Comparison of ENCODE assay signal across 26 cellular contexts in the genomic region with DNA sequence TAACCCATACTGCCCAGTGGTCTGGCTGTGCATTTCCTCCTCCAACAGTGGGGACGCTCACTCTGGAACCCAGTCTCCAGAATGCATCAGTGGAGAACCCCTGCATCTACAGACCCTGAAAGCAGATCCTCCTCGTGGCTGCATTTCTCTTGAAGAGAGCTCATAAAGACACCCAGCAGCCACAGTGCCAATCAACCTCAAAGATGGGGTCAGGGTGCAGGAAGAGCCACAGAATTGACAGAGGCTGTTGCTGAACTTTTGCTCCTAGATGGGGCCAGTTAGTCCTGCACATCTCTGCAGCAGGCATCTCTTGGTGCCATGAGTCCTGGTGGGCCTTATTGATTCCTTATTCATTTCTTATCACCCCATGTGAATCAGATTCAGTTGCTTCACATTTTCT. TPM values are rescaled to one million over a fixed set of nuclear protein-coding genes. Genes with fewer than 3 reads are reported as not detected.
DNase-seq lines count a peak whose midpoint lies in the region; ATAC-seq and TF ChIP-seq lines count a peak whose summit lies in the region.
"Had no signal": no experiment of that assay in that cellular context is flagged by ENCODE, and none has a peak within 500 bp of the region (broad histone marks: within the 10 kb centered on the region; RNA-seq: fewer than 3 reads in every experiment).

No MANE protein-coding gene starts in this region.

- DNase-seq in IMR-90 (no peak), immature natural killer cell (peak in 1 of 3 donors; percentile 38), NCI-H128 (lab: John Stamatoyannopoulos, UW; ENCODE audit: unreplicated experiment) (no peak), NCI-H1417 (lab: John Stamatoyannopoulos, UW) (no peak)
- DNase-seq in stimulated activated naive CD8-positive, alpha-beta T cell treated with anti-CD3 and anti-CD28 coated beads, Interleukin-15, Interleukin-2, amounts not matched to agents 100 U/mL and 50 U/mL, for 24 hours: no peak
- DNase-seq: 8988T; ACHN; BE2C; C1 segment of cervical spinal cord; CD4-positive, alpha-beta memory T cell; CD4-positive, CD25-positive, alpha-beta regulatory T cell; CD8-positive, alpha-beta memory T cell; COR-L47; DMS 273 treated with DMSO at 0.1 percent for 48 hours; DMS153; DMS53; DMS79; DND-41; EL; GDM1 had no signal

- H2AK9ac ChIP-seq in IMR-90 (replicated peaks; ENCODE audit: low read depth, low read length, poor library complexity): no peak overlapping the region

- H4K5ac ChIP-seq in IMR-90 (ENCODE audit: low read depth, low read length): no peak overlapping the region

- no peak overlapping the region for H3K9ac ChIP-seq in IMR-90 (ENCODE audit: low read depth, low read length)
- H3K9ac ChIP-seq: BLaER1 had no signal

- peak overlapping the region; percentile 76 for H3K4ac ChIP-seq in IMR-90 (ENCODE audit: low read depth, low read length)

- H2BK15ac ChIP-seq in IMR-90 (ENCODE audit: low read depth, low read length): no peak overlapping the region; the same call in 2 of the 3 replicates

- H3K4me1 ChIP-seq in IMR-90 (ENCODE audit: control insufficient read depth, insufficient read depth, low read length): peaks cover 14% of the 10 kb centered on the region
- H3K4me1 ChIP-seq: BE2C had no signal

- H3K18ac ChIP-seq in IMR-90 (ENCODE audit: low read depth, low read length): no peak overlapping the region

- no TSS peak for BruUV-seq in IMR-90 (replicated peaks; lab: Mats Ljungman, UMichigan)

- no peaks in the 10 kb centered on the region for H3K9me3 Mint-ChIP-seq in immature natural killer cell
- H3K9me3 Mint-ChIP-seq: CD14-positive monocyte; CD4-positive, alpha-beta memory T cell; CD4-positive, CD25-positive, alpha-beta regulatory T cell; CD8-positive, alpha-beta memory T cell had no signal

- no peak overlapping the region for H3K23ac ChIP-seq in IMR-90 (ENCODE audit: low read depth, low read length)

- H4K91ac ChIP-seq in IMR-90 (ENCODE audit: insufficient read depth, low read depth, low read length): peak overlapping the region; percentile 76

- no peak overlapping the region for H2AFZ ChIP-seq in IMR-90 (replicated peaks; ENCODE audit: low read length, poor library complexity)

- no peaks in the 10 kb centered on the region for H3K27me3 ChIP-seq in IMR-90 (ENCODE audit: control insufficient read depth, insufficient read depth, low read length)
- H3K27me3 ChIP-seq: BE2C, BLaER1 had no signal

- H3K4me1 Mint-ChIP-seq in immature natural killer cell: peaks cover 96 to 98% of the 10 kb centered on the region in 2 donors
- H3K4me1 Mint-ChIP-seq: CD4-positive, CD25-positive, alpha-beta regulatory T cell had no signal

- no peak overlapping the region for H3K27ac ChIP-seq in IMR-90 (ENCODE audit: insufficient read depth, low read length)
- peak overlapping the region; percentile 96 for H3K27ac ChIP-seq in VCaP
- H3K27ac ChIP-seq: BLaER1 had no signal

- peaks cover 28 to 49% (median 33%) of the 10 kb centered on the region in 3 donors for H3K36me3 Mint-ChIP-seq in immature natural killer cell
- H3K36me3 Mint-ChIP-seq: CD4-positive, alpha-beta memory T cell; CD4-positive, CD25-positive, alpha-beta regulatory T cell had no signal

- in situ Hi-C loops in IMR-90 (cut with MboI; ENCODE audit: low sequenced_read_pairs): no loop called here

- peaks cover 17% of the 10 kb centered on the region for H3K9me1 ChIP-seq in IMR-90 (ENCODE audit: insufficient read depth, low read length)

- CTCF ChIA-PET in IMR-90 (lab: Yijun Ruan, JAX): no interaction called here

- H3K9me3 ChIP-seq in IMR-90 (ENCODE audit: control insufficient read depth, insufficient read depth, low read length): no peaks in the 10 kb centered on the region
- H3K9me3 ChIP-seq: BE2C had no signal

- H3K56ac ChIP-seq in IMR-90 (ENCODE audit: extremely low read depth, insufficient read depth, low read length): no peak overlapping the region

- H3K4me3 Mint-ChIP-seq in immature natural killer cell: peak overlapping the region in 4 of 5 donors; percentile 1 to 69 (median 23)
- H3K4me3 Mint-ChIP-seq: CD14-positive monocyte; CD4-positive, alpha-beta memory T cell; CD4-positive, CD25-positive, alpha-beta regulatory T cell; CD8-positive, alpha-beta memory T cell had no signal

- POLR2A ChIA-PET in IMR-90 (lab: Charles Lee; ENCODE audit: unreplicated experiment): no interaction called here

- intact Hi-C loops in IMR-90 (cut with micrococcal nuclease): no loop called here

- no peaks in the 10 kb centered on the region for H4K20me1 ChIP-seq in IMR-90 (ENCODE audit: insufficient read depth, low read length)
- H4K20me1 ChIP-seq: BLaER1 had no signal

- no CpG with 5 or more reads among the region's 2 CpGs for WGBS in IMR-90 (ENCODE audit: extremely low coverage in 2 of 2, insufficient read length in 1 of 2), 2 experiments

- H2BK5ac ChIP-seq in IMR-90 (ENCODE audit: low read depth, low read length, poor library complexity, severe bottlenecking): no peak overlapping the region

- H2BK120ac ChIP-seq in IMR-90 (ENCODE audit: low read depth, low read length): peak overlapping the region; percentile 75; the same call in 1 of the 2 replicates

- peak overlapping the region in 5 of 6 donors; percentile 1 to 87 (median 43) for H3K27ac Mint-ChIP-seq in immature natural killer cell
- H3K27ac Mint-ChIP-seq: CD14-positive monocyte; CD4-positive, CD25-positive, alpha-beta regulatory T cell had no signal

- H3K27me3 Mint-ChIP-seq in immature natural killer cell (ENCODE audit: low read depth in 3 of 3): no peaks in the 10 kb centered on the region
- H3K27me3 Mint-ChIP-seq: CD4-positive, alpha-beta memory T cell had no signal

- no peaks in the 10 kb centered on the region for H3K36me3 ChIP-seq in IMR-90 (ENCODE audit: control insufficient read depth, insufficient read depth, low read length)
- H3K36me3 ChIP-seq: BE2C, BLaER1 had no signal

- TF ChIP-seq RAD21 in IMR-90 (IDR thresholded peaks at IDR 0.05; ENCODE audit: low read length): no peak

- H4K8ac ChIP-seq in IMR-90 (ENCODE audit: low read depth in 2 of 2, low read length in 2 of 2): no peak overlapping the region

- TF ChIP-seq CTCF in IMR-90 (conservative IDR thresholded peaks at IDR 0.05; ENCODE audit: low read depth, low read length) (no peak), VCaP (conservative IDR thresholded peaks at IDR 0.05) (no peak)

- ATAC-seq in IMR-90 (ENCODE audit: low read depth): no peak
- no peak for ATAC-seq in stimulated activated naive CD8-positive, alpha-beta T cell treated with anti-CD3 and anti-CD28 coated beads, Interleukin-15, Interleukin-2, amounts not matched to agents 100 U/mL and 50 U/mL, for 24 hours
- ATAC-seq: GM12878 had no signal

- H3K79me1 ChIP-seq in IMR-90 (ENCODE audit: low read depth in 1 of 2, low read length in 2 of 2): peaks cover 0 to 3% of the 10 kb centered on the region in 2 experiments; a peak in 2 of 4 replicates

- H2BK20ac ChIP-seq in IMR-90 (ENCODE audit: low read depth, low read length): no peak overlapping the region; the same call in 1 of the 2 replicates

- peak overlapping the region; percentile 54 for H2AK5ac ChIP-seq in IMR-90 (ENCODE audit: low read depth, low read length)

- no peak overlapping the region for H3K4me2 ChIP-seq in IMR-90 (ENCODE audit: low read depth, low read length)
- H3K4me2 ChIP-seq: BLaER1 had no signal

- dilution Hi-C loops in IMR-90 (cut with HindIII; ENCODE audit: low sequenced_read_pairs, unreplicated experiment): no loop called here

- no peak for TF ChIP-seq POLR2A in IMR-90 (IDR thresholded peaks at IDR 0.05; ENCODE audit: low read depth, low read length)

- no peak overlapping the region for H3K4me3 ChIP-seq in IMR-90 (ENCODE audit: insufficient read depth, low read depth, low read length)
- H3K4me3 ChIP-seq: BLaER1, GM12878 had no signal

- no peak overlapping the region for H3K14ac ChIP-seq in IMR-90 (replicated peaks; ENCODE audit: low read depth, low read length)

TF ChIP-seq in IMR-90, 13 proteins besides CTCF, POLR2A, EP300 and RAD21:
- TF ChIP-seq CHD1 (IDR thresholded peaks at IDR 0.05; ENCODE audit: low read depth, low read length) (no peak), RFX5 (IDR thresholded peaks at IDR 0.05; ENCODE audit: low read depth, low read length) (no peak), MAZ (IDR thresholded peaks at IDR 0.05; ENCODE audit: borderline replicate concordance, low read depth, low read length) (no peak), SMC3 (IDR thresholded peaks at IDR 0.05; ENCODE audit: low read depth, low read length) (no peak), CEBPB (IDR thresholded peaks at IDR 0.05; ENCODE audit: low read depth, low read length) (no peak), FOS (IDR thresholded peaks at IDR 0.05; ENCODE audit: low read depth, low read length) (no peak), BHLHE40 (IDR thresholded peaks at IDR 0.05; ENCODE audit: low read depth, low read length) (no peak), NFE2L2 (IDR thresholded peaks at IDR 0.05; ENCODE audit: low read depth, low read length) (no peak), MAFK (IDR thresholded peaks at IDR 0.05; ENCODE audit: low read depth, low read length) (no peak), RCOR1 (IDR thresholded peaks at IDR 0.05; ENCODE audit: insufficient replicate concordance, low read length) (no peak), MXI1 (IDR thresholded peaks at IDR 0.05; ENCODE audit: borderline replicate concordance, low read depth, low read length) (no peak)
- TF ChIP-seq, protein P1, sequence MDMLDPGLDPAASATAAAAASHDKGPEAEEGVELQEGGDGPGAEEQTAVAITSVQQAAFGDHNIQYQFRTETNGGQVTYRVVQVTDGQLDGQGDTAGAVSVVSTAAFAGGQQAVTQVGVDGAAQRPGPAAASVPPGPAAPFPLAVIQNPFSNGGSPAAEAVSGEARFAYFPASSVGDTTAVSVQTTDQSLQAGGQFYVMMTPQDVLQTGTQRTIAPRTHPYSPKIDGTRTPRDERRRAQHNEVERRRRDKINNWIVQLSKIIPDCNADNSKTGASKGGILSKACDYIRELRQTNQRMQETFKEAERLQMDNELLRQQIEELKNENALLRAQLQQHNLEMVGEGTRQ (IDR thresholded peaks at IDR 0.05; ENCODE audit: low read depth, low read length): no peak
- TF ChIP-seq, protein P2, sequence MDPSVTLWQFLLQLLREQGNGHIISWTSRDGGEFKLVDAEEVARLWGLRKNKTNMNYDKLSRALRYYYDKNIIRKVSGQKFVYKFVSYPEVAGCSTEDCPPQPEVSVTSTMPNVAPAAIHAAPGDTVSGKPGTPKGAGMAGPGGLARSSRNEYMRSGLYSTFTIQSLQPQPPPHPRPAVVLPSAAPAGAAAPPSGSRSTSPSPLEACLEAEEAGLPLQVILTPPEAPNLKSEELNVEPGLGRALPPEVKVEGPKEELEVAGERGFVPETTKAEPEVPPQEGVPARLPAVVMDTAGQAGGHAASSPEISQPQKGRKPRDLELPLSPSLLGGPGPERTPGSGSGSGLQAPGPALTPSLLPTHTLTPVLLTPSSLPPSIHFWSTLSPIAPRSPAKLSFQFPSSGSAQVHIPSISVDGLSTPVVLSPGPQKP (IDR thresholded peaks at IDR 0.05; ENCODE audit: borderline replicate concordance, low read depth, low read length): no peak

RNA-seq across cellular contexts. Expression of gene ADRB2, which starts 39.6 kb away (rescaled TPM):
- total RNA-seq in IMR-90 (2012; rRNA removed): 3.4 and 4.4 TPM in 2 replicates
- polyA plus RNA-seq in IMR-90 (2012; rRNA removed) (1.6 and 2.7 TPM in 2 replicates), immature natural killer cell (10 to 100 TPM; 34.4 to 65.2 (median 54.1) TPM)
- polyA plus RNA-seq in IMR-90 (2012; cell fraction: cytosol; rRNA removed): 1.6 and 1.9 TPM in 2 replicates
- 2.0 and 2.4 TPM in 2 replicates for polyA plus RNA-seq in IMR-90 (2012; cell fraction: nucleus; rRNA removed; ENCODE audit: low replicate concordance)
- total RNA-seq: A673, G401 had no signal

Comparison
In these comparisons a context has a peak if more than half of its experiments do, and no peak if none do; other contexts are left out.
1. RNA of gene ADRB2, which starts 39.6 kb away (polyA plus RNA-seq): 34.4 to 65.2 TPM in immature natural killer cell; 1.6 to 2.7 TPM in IMR-90; every median in the first group is over 4 times any median in the second.